ENCODE assay signal across 14 cellular contexts in the genomic region with DNA sequence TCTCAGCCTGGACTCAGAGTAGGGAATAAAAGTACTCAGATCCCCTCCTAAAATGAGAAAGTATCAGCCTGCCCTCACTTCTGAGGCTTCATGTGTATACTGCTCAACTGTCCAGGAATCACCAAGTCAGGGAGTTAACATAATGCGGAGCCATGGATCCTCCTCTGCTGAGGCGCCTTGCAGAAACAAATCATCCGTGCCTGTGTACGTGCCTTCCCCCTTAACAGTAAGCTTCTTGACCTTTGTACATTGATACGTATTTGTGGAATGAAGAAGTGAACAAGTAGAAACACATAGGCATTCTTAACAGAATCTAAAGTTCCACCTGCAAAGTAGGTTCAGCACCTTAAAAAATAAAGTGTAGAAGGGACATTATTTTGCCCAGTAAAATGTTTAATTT.
DNase-seq lines count a peak whose midpoint lies in the region; ATAC-seq and TF ChIP-seq lines count a peak whose summit lies in the region.
"Had no signal": no experiment of that assay in that cellular context is flagged by ENCODE, and none has a peak within 500 bp of the region (broad histone marks: within the 10 kb centered on the region; RNA-seq: fewer than 3 reads in every experiment).

No MANE protein-coding gene starts in this region.

- no peaks in the 10 kb centered on the region for H3K9me3 ChIP-seq in HEK293 (ENCODE audit: control insufficient read depth, insufficient read depth, low read depth, low read length)
- H3K9me3 ChIP-seq in T-helper 17 cell (ENCODE audit: control insufficient read depth, low read length, poor library complexity, severe bottlenecking) = no peaks in the 10 kb centered on the region
- no peaks in the 10 kb centered on the region for H3K9me3 ChIP-seq in heart left ventricle
- H3K9me3 ChIP-seq: uterus had no signal

- POLR2A ChIA-PET in HEK293 (lab: Yijun Ruan, JAX) = interaction anchor here (0.6 kb wide), 1 partner anchor 184 kb away, joined by 3 read pairs; no protein-coding TSS in a partner anchor

- peaks cover 46% of the 10 kb centered on the region for H3K4me1 Mint-ChIP-seq in T-helper 17 cell

- DNase-seq in T-helper 17 cell (no peak), heart left ventricle (no peak), renal cortical epithelial cell (ENCODE audit: low read depth) (peak; percentile 69), KG1 (lab: John Stamatoyannopoulos, UW) (no peak), GM13976 (ENCODE audit: low spot score) (no peak)
- DNase-seq: activated effector memory CD4-positive, alpha-beta T cell treated with anti-CD3 and anti-CD28 coated beads, Interleukin-2, amount 50 U/mL, for 16 hours; DMS79; NCI-H1105 treated with DMSO at 0.1 percent for 48 hours; NCI-H774; T-helper 9 cell; uterus had no signal

- 42 to 61% (median 57%) methylated on average over 5 of the region's 5 CpGs for WGBS in heart left ventricle, 4 donors

- H3K27me3 Mint-ChIP-seq in T-helper 17 cell = no peaks in the 10 kb centered on the region

- H3K4me3 ChIP-seq in HEK293 (ENCODE audit: low read depth, low read length) (no peak overlapping the region), heart left ventricle (no peak overlapping the region)
- H3K4me3 ChIP-seq: lung, uterus had no signal

- no peaks in the 10 kb centered on the region for H3K27me3 ChIP-seq in heart left ventricle
- H3K27me3 ChIP-seq: uterus had no signal

- TF ChIP-seq POLR2A in heart left ventricle (IDR thresholded peaks at IDR 0.05) = no peak

- in situ Hi-C loops in GM13976 (cut with MboI; ENCODE audit: low sequenced_read_pairs, unreplicated experiment) = no loop called here

- peaks cover 6% of the 10 kb centered on the region for H3K36me3 Mint-ChIP-seq in T-helper 17 cell (ENCODE audit: low read depth)

- CTCF ChIA-PET in HEK293 (lab: Yijun Ruan, JAX) = interaction anchor here (0.7 to 1.7 kb wide), 2 partner anchors 49 to 73 kb away, joined by 4 to 11 read pairs; no protein-coding TSS in a partner anchor

- intact Hi-C loops in heart left ventricle (cut with DNase I) = loop anchor here in 1 of 10 donors (5.0 to 10.0 kb wide), 2 partner anchors 61 kb away; a partner anchor contains a TSS

- no peaks in the 10 kb centered on the region for H3K36me3 ChIP-seq in HEK293 (ENCODE audit: control insufficient read depth in 2 of 2, insufficient read depth in 1 of 2, low read length in 2 of 2)
- H3K36me3 ChIP-seq in heart left ventricle = no peaks in the 10 kb centered on the region
- H3K36me3 ChIP-seq: uterus had no signal

- peak overlapping the region; percentile 97 for H3K27ac Mint-ChIP-seq in T-helper 17 cell

- H3K27ac ChIP-seq in HEK293 (ENCODE audit: extremely low read depth, low read depth, low read length) (0 out of 2 replicates have a peak overlapping the region, but pooled peaks have one; percentile 16), heart left ventricle (peak overlapping the region in 10 of 12 donors; percentile 1 to 64 (median 48))
- H3K27ac ChIP-seq: uterus had no signal

- H3K4me3 Mint-ChIP-seq in T-helper 17 cell = peak overlapping the region; percentile 90

- peaks cover 14% of the 10 kb centered on the region; the same call in 1 of the 2 replicates for H3K4me1 ChIP-seq in HEK293 (ENCODE audit: control insufficient read depth, insufficient read depth, low read length)
- peaks cover 5 to 54% (median 43%) of the 10 kb centered on the region in 12 donors for H3K4me1 ChIP-seq in heart left ventricle

- ATAC-seq in T-helper 17 cell = no peak
- peak in 2 of 4 donors; percentile 23 to 26 for ATAC-seq in heart left ventricle
- ATAC-seq in GM21515 (IDR thresholded peaks at IDR 0.05; ENCODE audit: unreplicated experiment) = no peak

- TF ChIP-seq CTCF in HEK293 (tag by site-specific recombination; IDR thresholded peaks at IDR 0.05) (no peak), heart left ventricle (IDR thresholded peaks at IDR 0.05) (no peak), GM13976 (IDR thresholded peaks at IDR 0.05; ENCODE audit: borderline replicate concordance, control extremely low read depth, extremely low read depth, insufficient read depth, missing control alignments) (no peak)

TF ChIP-seq in HEK293, 187 proteins besides CTCF, POLR2A, EP300 and RAD21:
- TF ChIP-seq ZBTB8A (tag by site-specific recombination; IDR thresholded peaks at IDR 0.05) (no peak), TRIM28 (IDR thresholded peaks at IDR 0.05; ENCODE audit: borderline replicate concordance, low read length) (0 out of 2 replicates have a peak, but pooled peaks have one; percentile 41)
